ENCODE assay signal across 8 cellular contexts in genomic region chr1:197776348-197777082, GRCh38. TPM values are rescaled to one million over a fixed set of nuclear protein-coding genes. Genes with fewer than 3 reads are reported as not detected.
DNase-seq lines count a peak whose midpoint lies in the region; TF ChIP-seq lines count a peak whose summit lies in the region.

No MANE protein-coding gene starts in this region.

- no peaks in the 10 kb centered on the region for H3K36me3 ChIP-seq in uterus

- DNase-seq in GM03348 (ENCODE audit: low spot score) (peak; percentile 53), H4 (ENCODE audit: low spot score) (peak; percentile 49), NOMO-1 treated with DMSO at 0.1 percent for 48 hours (lab: John Stamatoyannopoulos, UW; ENCODE audit: unreplicated experiment) (peak; percentile 71), astrocyte of the cerebellum (ENCODE audit: low read depth) (peak; percentile 85), myocyte (ENCODE audit: low read depth) (peak; percentile 9), uterus (peak in 1 of 2 donors; percentile 16), NCI-H748 (lab: John Stamatoyannopoulos, UW; ENCODE audit: unreplicated experiment) (no peak), HT-29 (ENCODE audit: low spot score) (no peak)

- intact Hi-C loops in uterus (cut with DNase I; ENCODE audit: low total_unique reads), result no loop called here

- H3K4me3 ChIP-seq in astrocyte of the cerebellum (ENCODE audit: low read depth, low read length), result no peak overlapping the region
- no peak overlapping the region for H3K4me3 ChIP-seq in uterus

- no peak for TF ChIP-seq POLR2A in uterus (IDR thresholded peaks at IDR 0.05)

- H3K4me1 ChIP-seq in uterus, result no peaks in the 10 kb centered on the region

- H3K9me3 ChIP-seq in uterus, result no peaks in the 10 kb centered on the region

- TF ChIP-seq CTCF in astrocyte of the cerebellum (IDR thresholded peaks at IDR 0.05; ENCODE audit: low read depth, low read length, missing control alignments) (no peak), uterus (IDR thresholded peaks at IDR 0.05) (no peak)

- H3K27me3 ChIP-seq in uterus, result no peaks in the 10 kb centered on the region

- peak overlapping the region; percentile 85 to 91 for H3K27ac ChIP-seq in uterus

- in situ Hi-C loops in astrocyte of the cerebellum (cut with HindIII; ENCODE audit: low sequenced_read_pairs), result no loop called here

RNA-seq across cellular contexts. Expression of gene DENND1B, which starts 1.2 kb away (rescaled TPM):
- 7.3 and 7.4 TPM in 2 replicates for total RNA-seq in H4 (2014; rRNA removed; shearing (Covaris generic))
- 8.6 and 15.8 TPM in 2 replicates for total RNA-seq in myocyte
- polyA plus RNA-seq in myocyte (2012), result 2.5 TPM
- total RNA-seq in uterus, result 10 to 100 TPM in 3 of 4 donors, 1 to 10 TPM in 1; 1.8 to 37.5 (median 19.5) TPM
- 4.1 and 8.1 TPM in 2 replicates for total RNA-seq in HT-29 (2014; rRNA removed; shearing (Covaris generic))

Comparison
In these comparisons a context has a peak if more than half of its experiments do, and no peak if none do; other contexts are left out.
1. DNase-seq: peak in GM03348 (single experiment), H4 (single experiment), NOMO-1 treated with DMSO at 0.1 percent for 48 hours (single experiment), astrocyte of the cerebellum (single experiment) and myocyte (single experiment); none in NCI-H748 (single experiment) and HT-29 (single experiment).